ENCODE assay signal across 8 cellular contexts in genomic region chr1:212455406-212456165, GRCh38. TPM values are rescaled to one million over a fixed set of nuclear protein-coding genes. Genes with fewer than 3 reads are reported as not detected.
A peak's percentile ranks its signal among the peaks of the same experiment; 100 is the strongest.
DNase-seq lines count a peak whose midpoint lies in the region; ATAC-seq, FAIRE-seq and TF ChIP-seq lines count a peak whose summit lies in the region.

No MANE protein-coding gene starts in this region.

- peak; percentile 96 to 98 for TF ChIP-seq RAD21 in A549 (conservative IDR thresholded peaks at IDR 0.05 in 1 of 2, IDR thresholded peaks at IDR 0.05 in 1 of 2)

- DNase-seq in A549 (ENCODE audit: low read depth in 1 of 2, low spot score in 1 of 2) (peak; percentile 80 to 82), HuH-7 (ENCODE audit: low spot score) (peak; percentile 83), OCI-M2 (lab: John Stamatoyannopoulos, UW; ENCODE audit: unreplicated experiment) (peak; percentile 69), activated T-cell treated with anti-CD3 and anti-CD28 coated beads for 48 hours (ENCODE audit: low read depth) (peak; percentile 76), fibroblast of gingiva (ENCODE audit: low read depth) (peak; percentile 78)
- DNase-seq in natural killer cell treated with Interleukin-12 subunit alpha and Interleukin-12 subunit beta and Interleukin-15 and Interleukin-18, amount 100 ng/mL, for 72 hours (ENCODE audit: low spot score): peak; percentile 85
- DNase-seq in stimulated activated naive B cell treated with anti-CD40 and anti-IgM and Interleukin-4, amounts not matched to agents 10 μg/mL and 1 μg/mL and 100 μg/mL, for 72 hours: peak; percentile 63

- WGBS in A549 (ENCODE audit: missing lambda C conversion rate): 44% methylated on average over 6 of the region's 6 CpGs

- peak; percentile 97 for TF ChIP-seq CTCF in A549 (IDR thresholded peaks at IDR 0.05)

- H3K27ac Mint-ChIP-seq in natural killer cell treated with Interleukin-12 subunit alpha and Interleukin-12 subunit beta and Interleukin-15 and Interleukin-18, amount 100 ng/mL, for 72 hours: no peak overlapping the region
- H3K27ac Mint-ChIP-seq in stimulated activated naive B cell treated with anti-CD40 and anti-IgM and Interleukin-4, amounts not matched to agents 10 μg/mL and 1 μg/mL and 100 μg/mL, for 72 hours: no peak overlapping the region

- no peak for FAIRE-seq in A549 (lab: Jason Lieb, UNC)

- H3K9me3 ChIP-seq in A549: peaks cover 10% of the 10 kb centered on the region; the same call in 1 of the 3 replicates

- no peak overlapping the region for H3K4me3 Mint-ChIP-seq in natural killer cell treated with Interleukin-12 subunit alpha and Interleukin-12 subunit beta and Interleukin-15 and Interleukin-18, amount 100 ng/mL, for 72 hours
- H3K4me3 Mint-ChIP-seq in stimulated activated naive B cell treated with anti-CD40 and anti-IgM and Interleukin-4, amounts not matched to agents 10 μg/mL and 1 μg/mL and 100 μg/mL, for 72 hours: no peak overlapping the region

- peak; percentile 84 to 91 for ATAC-seq in A549
- peak; percentile 53 for ATAC-seq in GM18508 (IDR thresholded peaks at IDR 0.05; ENCODE audit: insufficient read depth, unreplicated experiment)
- ATAC-seq in natural killer cell treated with Interleukin-12 subunit alpha and Interleukin-12 subunit beta and Interleukin-15 and Interleukin-18, amount 100 ng/mL, for 72 hours: peak; percentile 70 to 74
- peak; percentile 79 to 82 for ATAC-seq in stimulated activated naive B cell treated with anti-CD40 and anti-IgM and Interleukin-4, amounts not matched to agents 10 μg/mL and 1 μg/mL and 100 μg/mL, for 72 hours (replicated peaks)

- POLR2A ChIA-PET in A549 (lab: Yijun Ruan, JAX): interaction anchor here (0.9 to 1.5 kb wide), 6 partner anchors 15 to 420 kb away, joined by 3 to 8 read pairs (median 4); partner anchors contain the start of genes ATF3, DTL and INTS7

- no peak overlapping the region for H3K4me2 ChIP-seq in A549

- no peaks in the 10 kb centered on the region for H3K4me1 ChIP-seq in A549

- H3K27me3 Mint-ChIP-seq in natural killer cell treated with Interleukin-12 subunit alpha and Interleukin-12 subunit beta and Interleukin-15 and Interleukin-18, amount 100 ng/mL, for 72 hours: peaks cover 0 to 2% of the 10 kb centered on the region in 2 donors
- H3K27me3 Mint-ChIP-seq in stimulated activated naive B cell treated with anti-CD40 and anti-IgM and Interleukin-4, amounts not matched to agents 10 μg/mL and 1 μg/mL and 100 μg/mL, for 72 hours: no peaks in the 10 kb centered on the region

- H3K4me1 Mint-ChIP-seq in natural killer cell treated with Interleukin-12 subunit alpha and Interleukin-12 subunit beta and Interleukin-15 and Interleukin-18, amount 100 ng/mL, for 72 hours (ENCODE audit: low read depth in 2 of 2): peaks cover 0 to 7% of the 10 kb centered on the region in 2 donors
- H3K4me1 Mint-ChIP-seq in stimulated activated naive B cell treated with anti-CD40 and anti-IgM and Interleukin-4, amounts not matched to agents 10 μg/mL and 1 μg/mL and 100 μg/mL, for 72 hours: peaks cover 9 to 28% of the 10 kb centered on the region in 2 donors

- no peaks in the 10 kb centered on the region for H3K9me3 Mint-ChIP-seq in natural killer cell treated with Interleukin-12 subunit alpha and Interleukin-12 subunit beta and Interleukin-15 and Interleukin-18, amount 100 ng/mL, for 72 hours
- H3K9me3 Mint-ChIP-seq in stimulated activated naive B cell treated with anti-CD40 and anti-IgM and Interleukin-4, amounts not matched to agents 10 μg/mL and 1 μg/mL and 100 μg/mL, for 72 hours: peaks cover 0 to 1% of the 10 kb centered on the region in 2 donors

- H3K36me3 Mint-ChIP-seq in natural killer cell treated with Interleukin-12 subunit alpha and Interleukin-12 subunit beta and Interleukin-15 and Interleukin-18, amount 100 ng/mL, for 72 hours: no peaks in the 10 kb centered on the region
- peaks cover 0 to 9% of the 10 kb centered on the region in 2 donors for H3K36me3 Mint-ChIP-seq in stimulated activated naive B cell treated with anti-CD40 and anti-IgM and Interleukin-4, amounts not matched to agents 10 μg/mL and 1 μg/mL and 100 μg/mL, for 72 hours

- no peak overlapping the region for H3K4me3 ChIP-seq in A549

- no peak overlapping the region for H3K27ac ChIP-seq in A549

- no peak for TF ChIP-seq POLR2A in A549 (IDR thresholded peaks at IDR 0.05; ENCODE audit: low read length)

- CTCF ChIA-PET in A549 (lab: Yijun Ruan, JAX): interaction anchor here (0.6 to 12.8 kb wide), 88 partner anchors 9 to 1014 kb away, joined by 3 to 230 read pairs (median 4); partner anchors contain the start of genes DTL, INTS7, NENF and PACC1

- TF ChIP-seq EP300 in A549 (IDR thresholded peaks at IDR 0.05): no peak

TF ChIP-seq in A549, 52 proteins besides CTCF, POLR2A, EP300 and RAD21:
- TF ChIP-seq EHF (CRISPR knock-in tag; IDR thresholded peaks at IDR 0.05): no peak
- TF ChIP-seq, protein P1, sequence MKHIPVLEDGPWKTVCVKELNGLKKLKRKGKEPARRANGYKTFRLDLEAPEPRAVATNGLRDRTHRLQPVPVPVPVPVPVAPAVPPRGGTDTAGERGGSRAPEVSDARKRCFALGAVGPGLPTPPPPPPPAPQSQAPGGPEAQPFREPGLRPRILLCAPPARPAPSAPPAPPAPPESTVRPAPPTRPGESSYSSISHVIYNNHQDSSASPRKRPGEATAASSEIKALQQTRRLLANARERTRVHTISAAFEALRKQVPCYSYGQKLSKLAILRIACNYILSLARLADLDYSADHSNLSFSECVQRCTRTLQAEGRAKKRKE (CRISPR knock-in tag; IDR thresholded peaks at IDR 0.05; ENCODE audit: low read depth): no peak
- TF ChIP-seq FOSB (CRISPR knock-in tag; IDR thresholded peaks at IDR 0.05): no peak
- TF ChIP-seq HDAC2 (IDR thresholded peaks at IDR 0.05): no peak
- peak; percentile 91 for TF ChIP-seq SMC3 (IDR thresholded peaks at IDR 0.05)
- TF ChIP-seq NR3C1 (IDR thresholded peaks at IDR 0.05): no peak
- no peak for TF ChIP-seq CBX8 (IDR thresholded peaks at IDR 0.05)
- no peak for TF ChIP-seq CEBPB (IDR thresholded peaks at IDR 0.05)
- 0 out of 2 replicates have a peak, but pooled peaks have one; percentile 22 for TF ChIP-seq BHLHE40 (IDR thresholded peaks at IDR 0.05; ENCODE audit: low read depth, low read length)
- TF ChIP-seq E2F6 (IDR thresholded peaks at IDR 0.05; ENCODE audit: borderline replicate concordance, low read depth): no peak
- TF ChIP-seq RFX5 (IDR thresholded peaks at IDR 0.05): no peak
- TF ChIP-seq MAX (IDR thresholded peaks at IDR 0.05): no peak

RNA-seq across cellular contexts. Expression of gene NENF, which starts 22.9 kb away (rescaled TPM):
- 83.9 and 90.5 TPM in 2 replicates for polyA plus RNA-seq in A549 (2011; rRNA removed)
- 98.4 and 99.7 TPM in 2 replicates for polyA plus RNA-seq in A549 (2012; cell fraction: cytosol; rRNA removed)
- 30.7 and 43.2 TPM in 2 replicates for polyA plus RNA-seq in A549 (2012; cell fraction: nucleus; rRNA removed)
- 50.8 to 56.4 TPM (median 55.3 TPM) in 3 replicates for polyA plus RNA-seq in A549 (2017; fragmentation: RNase III; extraction: RNeasy Plus Mini Kit Qiagen cat#74134 plus additional on column Dnase treatment)
- polyA minus RNA-seq in A549 (2011; rRNA and poly(A)+ RNA removed): 21.9 and 29.3 TPM in 2 replicates
- 10 to 100 TPM; 18.9 to 31.8 TPM for total RNA-seq in natural killer cell treated with Interleukin-12 subunit alpha and Interleukin-12 subunit beta and Interleukin-15 and Interleukin-18, amount 100 ng/mL, for 72 hours

RNA-seq across cellular contexts. Expression of gene PACC1, which starts 40.9 kb away (rescaled TPM):
- polyA plus RNA-seq in A549 (2011; rRNA removed) (19.6 and 24.5 TPM in 2 replicates), A549 (2017; fragmentation: RNase III; extraction: RNeasy Plus Mini Kit Qiagen cat#74134 plus additional on column Dnase treatment) (11.8 to 12.5 TPM (median 11.9 TPM) in 3 replicates)
- 18.5 and 26.7 TPM in 2 replicates for polyA plus RNA-seq in A549 (2012; cell fraction: cytosol; rRNA removed)
- 28.4 and 30.6 TPM in 2 replicates for polyA plus RNA-seq in A549 (2012; cell fraction: nucleus; rRNA removed)
- 28.3 and 39.6 TPM in 2 replicates for polyA minus RNA-seq in A549 (2011; rRNA and poly(A)+ RNA removed)
- 10 to 100 TPM; 11.8 to 26.6 TPM for total RNA-seq in natural killer cell treated with Interleukin-12 subunit alpha and Interleukin-12 subunit beta and Interleukin-15 and Interleukin-18, amount 100 ng/mL, for 72 hours
